ENCODE assay signal across 22 cellular contexts in the genomic region with DNA sequence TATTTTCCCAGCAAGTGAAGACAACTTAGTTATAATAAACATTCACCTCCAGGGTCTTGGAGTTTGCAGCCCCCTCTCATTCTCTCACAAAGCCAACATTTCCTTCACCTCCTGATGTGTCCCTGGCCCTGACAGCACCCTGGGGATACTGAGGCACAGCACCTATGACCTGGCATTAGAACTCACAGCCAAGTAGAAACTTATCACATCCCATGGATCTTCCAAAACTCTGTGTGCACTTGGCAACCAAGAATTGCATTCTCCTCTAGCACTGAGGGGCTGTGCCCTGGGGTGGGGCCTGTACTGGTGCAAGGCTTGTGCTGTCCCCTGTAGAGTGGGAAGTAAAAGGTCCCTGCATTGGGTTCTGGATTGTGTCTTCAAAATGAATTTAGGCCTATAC.
"Had no signal": no experiment of that assay in that cellular context is flagged by ENCODE, and none has a peak within 500 bp of the region (broad histone marks: within the 10 kb centered on the region; RNA-seq: fewer than 3 reads in every experiment).

No MANE protein-coding gene starts in this region.

- H3K4me1 ChIP-seq: ascending aorta, esophagus muscularis mucosa, foreskin keratinocyte, left ventricle myocardium inferior, prostate gland, sigmoid colon, suprapubic skin, tibial artery had no signal

- H3K27me3 ChIP-seq: ascending aorta, cardiac muscle cell, sigmoid colon had no signal

- H3K9me3 Mint-ChIP-seq: activated naive CD4-positive, alpha-beta T cell treated with anti-CD3 and anti-CD28 coated beads, Interleukin-2, amount 10 ng/mL, durations not matched to agents 7 days and 5 days; activated naive CD8-positive, alpha-beta T cell treated with anti-CD3 and anti-CD28 coated beads, Interleukin-2, amount 10 ng/mL, durations not matched to agents 7 days and 5 days; activated T-cell treated with anti-CD3 and anti-CD28 coated beads, Interleukin-2, amount 50 U/mL, for 24 hours; brain; nephron had no signal

- H3K4me1 Mint-ChIP-seq: activated naive CD4-positive, alpha-beta T cell treated with anti-CD3 and anti-CD28 coated beads, Interleukin-2, amount 10 ng/mL, durations not matched to agents 7 days and 5 days; activated naive CD8-positive, alpha-beta T cell treated with anti-CD3 and anti-CD28 coated beads, Interleukin-2, amount 10 ng/mL, durations not matched to agents 7 days and 5 days; brain; nephron had no signal

- H3K36me3 ChIP-seq: ascending aorta, cardiac muscle cell, esophagus muscularis mucosa, left ventricle myocardium inferior, prostate gland, sigmoid colon, suprapubic skin, tibial artery, WERI-Rb-1 had no signal

- H3K36me3 Mint-ChIP-seq: activated naive CD4-positive, alpha-beta T cell treated with anti-CD3 and anti-CD28 coated beads, Interleukin-2, amount 10 ng/mL, durations not matched to agents 7 days and 5 days; activated naive CD8-positive, alpha-beta T cell treated with anti-CD3 and anti-CD28 coated beads, Interleukin-2, amount 10 ng/mL, durations not matched to agents 7 days and 5 days; brain had no signal

- FAIRE-seq: islet of Langerhans, TTC549 had no signal

- H3K9me3 ChIP-seq: ascending aorta, esophagus muscularis mucosa, mucosa of descending colon, prostate gland, sigmoid colon, suprapubic skin, tibial artery had no signal

- DNase-seq: activated gamma-delta T cell, cortex of kidney, foreskin keratinocyte, left ventricle myocardium inferior, sigmoid colon had no signal

- H3K27ac Mint-ChIP-seq: activated naive CD4-positive, alpha-beta T cell treated with anti-CD3 and anti-CD28 coated beads, Interleukin-2, amount 10 ng/mL, durations not matched to agents 7 days and 5 days; activated naive CD8-positive, alpha-beta T cell treated with anti-CD3 and anti-CD28 coated beads, Interleukin-2, amount 10 ng/mL, durations not matched to agents 7 days and 5 days; activated T-cell treated with anti-CD3 and anti-CD28 coated beads, Interleukin-2, amount 50 U/mL, for 24 hours; brain; nephron had no signal

- ATAC-seq: activated CD4-positive, CD25-positive, alpha-beta regulatory T cell treated with anti-CD3 and anti-CD28 coated beads, Interleukin-2, amount 50 U/mL, for 24 hours had no signal

- H3K4me3 Mint-ChIP-seq: activated naive CD4-positive, alpha-beta T cell treated with anti-CD3 and anti-CD28 coated beads, Interleukin-2, amount 10 ng/mL, durations not matched to agents 7 days and 5 days; activated naive CD8-positive, alpha-beta T cell treated with anti-CD3 and anti-CD28 coated beads, Interleukin-2, amount 10 ng/mL, durations not matched to agents 7 days and 5 days; activated T-cell treated with anti-CD3 and anti-CD28 coated beads, Interleukin-2, amount 50 U/mL, for 24 hours; nephron had no signal

- H3K27ac ChIP-seq: ascending aorta, cardiac muscle cell, esophagus muscularis mucosa, foreskin keratinocyte, left ventricle myocardium inferior, prostate gland, sigmoid colon, suprapubic skin, tibial artery, WERI-Rb-1 had no signal

- H3K4me3 ChIP-seq: ascending aorta, cardiac muscle cell, esophagus muscularis mucosa, left ventricle myocardium inferior, lung, mucosa of descending colon, prostate gland, sigmoid colon, suprapubic skin, tibial artery had no signal
